Comparison of ENCODE assay signal across 21 cellular contexts in the genomic region with DNA sequence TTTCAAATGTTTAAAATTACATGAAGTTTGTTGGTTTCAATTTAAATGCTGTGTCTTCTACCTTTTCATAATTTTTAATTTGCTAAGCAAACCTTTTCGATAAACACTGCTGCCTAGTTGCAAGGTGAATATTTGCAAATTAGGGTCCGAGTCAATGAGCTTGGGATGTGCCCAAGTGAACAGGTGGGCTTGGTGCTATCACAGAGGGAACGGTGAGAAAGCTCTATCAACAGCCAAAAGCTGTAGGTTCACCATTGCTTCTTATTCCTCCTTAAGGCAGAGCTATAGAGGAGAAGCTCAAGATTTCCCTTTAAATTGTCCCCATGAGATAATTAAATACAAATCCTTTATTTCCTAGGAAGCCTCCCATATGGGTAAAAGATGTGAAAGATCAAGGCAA.
DNase-seq lines count a peak whose midpoint lies in the region; TF ChIP-seq lines count a peak whose summit lies in the region.
"Had no signal": no experiment of that assay in that cellular context is flagged by ENCODE, and none has a peak within 500 bp of the region (broad histone marks: within the 10 kb centered on the region; RNA-seq: fewer than 3 reads in every experiment).

No MANE protein-coding gene starts in this region.

- no peaks in the 10 kb centered on the region for H3K4me1 ChIP-seq in esophagus muscularis mucosa
- H3K4me1 ChIP-seq: A549; BE2C; BLaER1 treated with 17β-estradiol and CSF1 and Interleukin-3, amounts not matched to agents 10 nM and 100 nM had no signal

- peak overlapping the region in 1 of 5 experiments; percentile 2 for H3K4me3 Mint-ChIP-seq in brain
- H3K4me3 Mint-ChIP-seq: CD14-positive monocyte; CD4-positive, alpha-beta T cell; CD8-positive, alpha-beta memory T cell; GM23338; H9 had no signal

- H3K27me3 Mint-ChIP-seq in brain, result no peaks in the 10 kb centered on the region

- peak; percentile 1 to 9 for DNase-seq in NCI-H526 (lab: John Stamatoyannopoulos, UW)
- no peak for DNase-seq in NCI-H526 treated with DMSO at 0.1 percent for 48 hours (lab: John Stamatoyannopoulos, UW)
- DNase-seq in esophagus muscularis mucosa (ENCODE audit: extremely low spot score), result peak; percentile 8
- no peak for DNase-seq in KBM-7
- no peak for DNase-seq in hepatic stellate cell (ENCODE audit: low spot score)
- DNase-seq: 8988T; ACHN; AML-193; BE2C; CD4-positive, alpha-beta T cell; CD8-positive, alpha-beta memory T cell; DMS153; DND-41; GDM1; H9 had no signal

- H3K27ac ChIP-seq in esophagus muscularis mucosa (replicated peaks in 1 of 4), result no peak overlapping the region
- H3K27ac ChIP-seq: A549; BLaER1 treated with 17β-estradiol and CSF1 and Interleukin-3, amounts not matched to agents 10 nM and 100 nM had no signal

- no peak for TF ChIP-seq EP300 in esophagus muscularis mucosa (IDR thresholded peaks at IDR 0.05)

- intact Hi-C loops in esophagus muscularis mucosa (cut with DNase I), result no loop called here

- H3K4me1 Mint-ChIP-seq in brain, result peaks cover 19% of the 10 kb centered on the region
- H3K4me1 Mint-ChIP-seq: CD8-positive, alpha-beta memory T cell; GM23338; H9 had no signal

- no peaks in the 10 kb centered on the region for H3K9me3 ChIP-seq in esophagus muscularis mucosa
- H3K9me3 ChIP-seq: A549, BE2C had no signal

- H3K27me3 ChIP-seq in esophagus muscularis mucosa, result no peaks in the 10 kb centered on the region
- H3K27me3 ChIP-seq: BE2C; BLaER1 treated with 17β-estradiol and CSF1 and Interleukin-3, amounts not matched to agents 10 nM and 100 nM had no signal

- WGBS in esophagus muscularis mucosa, result 93% methylated on average over 3 of the region's 3 CpGs

- no peaks in the 10 kb centered on the region for H3K36me3 ChIP-seq in esophagus muscularis mucosa
- H3K36me3 ChIP-seq: BE2C; BLaER1 treated with 17β-estradiol and CSF1 and Interleukin-3, amounts not matched to agents 10 nM and 100 nM had no signal

- H3K36me3 Mint-ChIP-seq in brain, result no peaks in the 10 kb centered on the region
- H3K36me3 Mint-ChIP-seq: CD14-positive monocyte had no signal

- in situ Hi-C loops in KBM-7 (cut with MboI; ENCODE audit: low pct_unique_long_range_greater_than_20kb, low sequenced_read_pairs), result no loop called here

- H3K9me3 Mint-ChIP-seq in brain, result peaks cover 0 to 8% (median 0%) of the 10 kb centered on the region in 5 experiments
- H3K9me3 Mint-ChIP-seq: CD4-positive, alpha-beta T cell; GM23338; H9 had no signal

- no peak overlapping the region for H3K4me3 ChIP-seq in esophagus muscularis mucosa
- H3K4me3 ChIP-seq: A549; BLaER1 treated with 17β-estradiol and CSF1 and Interleukin-3, amounts not matched to agents 10 nM and 100 nM; GM12878; GM23338 had no signal

- TF ChIP-seq CTCF in brain (conservative IDR thresholded peaks at IDR 0.05) (no peak), esophagus muscularis mucosa (IDR thresholded peaks at IDR 0.05) (no peak)

- peak overlapping the region in 4 of 5 experiments; percentile 26 to 93 (median 38) for H3K27ac Mint-ChIP-seq in brain
- H3K27ac Mint-ChIP-seq: CD14-positive monocyte; CD4-positive, alpha-beta T cell; CD8-positive, alpha-beta memory T cell; GM23338; H9 had no signal

- no peak for TF ChIP-seq POLR2A in esophagus muscularis mucosa (IDR thresholded peaks at IDR 0.05; ENCODE audit: low read depth)

Comparison
In these comparisons a context has a peak if more than half of its experiments do, and no peak if none do; other contexts are left out.
1. DNase-seq: peak in NCI-H526 (2 of 2) and esophagus muscularis mucosa (single experiment); none in NCI-H526 treated with DMSO at 0.1 percent for 48 hours (single experiment), KBM-7 (single experiment) and hepatic stellate cell (single experiment).